In the genomic region with DNA sequence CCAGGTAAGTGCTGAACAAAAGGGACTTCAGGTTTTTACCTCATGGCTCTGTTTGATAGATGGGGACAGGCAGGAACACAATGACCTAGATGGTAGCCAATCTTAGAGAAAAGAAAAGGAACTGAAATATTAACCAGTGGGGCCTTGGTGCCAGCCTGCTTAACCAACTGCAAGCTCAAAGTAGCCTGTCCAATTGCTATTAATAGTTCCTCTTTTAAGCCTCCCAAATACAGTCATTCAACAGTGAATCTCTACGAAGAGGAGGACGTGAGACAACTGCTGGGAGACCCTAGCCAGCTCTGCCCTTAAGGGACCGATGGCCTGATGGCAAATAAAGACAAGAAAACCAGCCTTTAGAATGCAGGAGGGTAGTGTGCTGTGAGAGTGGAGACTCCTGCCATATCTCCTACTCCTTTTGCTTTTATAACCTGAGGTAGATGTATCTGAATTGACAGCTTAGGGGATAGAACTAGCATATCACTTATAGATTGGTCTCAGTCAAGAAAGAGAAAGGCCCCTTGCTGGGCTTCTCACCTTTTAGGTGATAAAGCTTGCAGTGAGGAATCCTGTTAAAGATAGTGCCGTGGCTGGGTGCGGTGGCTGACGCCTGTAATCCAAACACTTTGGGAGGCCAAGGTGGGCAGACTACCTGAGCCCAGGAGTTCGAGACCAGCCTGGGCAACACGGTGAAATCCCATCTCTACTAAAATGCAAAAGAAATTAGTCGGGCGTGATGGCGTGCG, we compare ENCODE assay signal across 17 cellular contexts. TPM values are rescaled to one million over a fixed set of nuclear protein-coding genes. Genes with fewer than 3 reads are reported as not detected.
DNase-seq lines count a peak whose midpoint lies in the region; ATAC-seq and TF ChIP-seq lines count a peak whose summit lies in the region.
"Had no signal": no experiment of that assay in that cellular context is flagged by ENCODE, and none has a peak within 500 bp of the region (broad histone marks: within the 10 kb centered on the region; RNA-seq: fewer than 3 reads in every experiment).

No MANE protein-coding gene starts in this region.

- H3K27me3 Mint-ChIP-seq in immature natural killer cell (ENCODE audit: low read depth in 3 of 3) = peaks cover 0 to 4% (median 2%) of the 10 kb centered on the region in 3 donors
- peaks cover 0 to 18% of the 10 kb centered on the region in 2 donors for H3K27me3 Mint-ChIP-seq in stimulated activated naive B cell treated with anti-CD40 and anti-IgM and Interleukin-4, amounts not matched to agents 10 μg/mL and 1 μg/mL and 100 μg/mL, for 72 hours
- H3K27me3 Mint-ChIP-seq: activated CD4-positive, alpha-beta memory T cell treated with anti-CD3 and anti-CD28 coated beads, Interleukin-2, amount 10 ng/mL, durations not matched to agents 7 days and 5 days; activated naive CD8-positive, alpha-beta T cell treated with anti-CD3 and anti-CD28 coated beads, Interleukin-2, amount 50 U/mL, for 24 hours had no signal

- peak overlapping the region; percentile 97 for H3K4me2 ChIP-seq in OCI-LY3 (ENCODE audit: low read length)
- H3K4me2 ChIP-seq: GM23338 had no signal

- H3K4me1 ChIP-seq in OCI-LY3 (ENCODE audit: low read length) = peaks cover 64% of the 10 kb centered on the region
- H3K4me1 ChIP-seq: foreskin keratinocyte had no signal

- no peak overlapping the region for H2AFZ ChIP-seq in OCI-LY3 (ENCODE audit: low read depth, low read length)
- H2AFZ ChIP-seq: GM23338 had no signal

- H3K4me3 ChIP-seq in OCI-LY3 (ENCODE audit: low read length) = peak overlapping the region; percentile 69
- H3K4me3 ChIP-seq: GM23338, pancreas had no signal

- TF ChIP-seq CTCF in OCI-LY3 (IDR thresholded peaks at IDR 0.05; ENCODE audit: low read depth, low read length) = no peak

- H3K4me1 Mint-ChIP-seq in immature natural killer cell = peaks cover 73 to 74% of the 10 kb centered on the region in 2 donors
- H3K4me1 Mint-ChIP-seq in stimulated activated naive B cell treated with anti-CD40 and anti-IgM and Interleukin-4, amounts not matched to agents 10 μg/mL and 1 μg/mL and 100 μg/mL, for 72 hours = peaks cover 28 to 29% of the 10 kb centered on the region in 2 donors

- H3K27me3 ChIP-seq in OCI-LY3 (ENCODE audit: low read depth, low read length) = no peaks in the 10 kb centered on the region
- H3K27me3 ChIP-seq: foreskin keratinocyte, pancreas had no signal

- no peaks in the 10 kb centered on the region for H3K9me3 ChIP-seq in OCI-LY3 (ENCODE audit: insufficient read depth, low read length)
- H3K9me3 ChIP-seq: pancreas had no signal

- H3K79me2 ChIP-seq in OCI-LY3 (ENCODE audit: low read length) = no peaks in the 10 kb centered on the region

- peak; percentile 88 to 89 for ATAC-seq in stimulated activated naive B cell treated with anti-CD40 and anti-IgM and Interleukin-4, amounts not matched to agents 10 μg/mL and 1 μg/mL and 100 μg/mL, for 72 hours (replicated peaks)
- ATAC-seq in GM21528 (IDR thresholded peaks at IDR 0.05; ENCODE audit: low FRiP score, unreplicated experiment) (no peak), GM18520 (IDR thresholded peaks at IDR 0.05; ENCODE audit: unreplicated experiment) (no peak)
- ATAC-seq: activated naive CD8-positive, alpha-beta T cell treated with anti-CD3 and anti-CD28 coated beads, Interleukin-2, amount 50 U/mL, for 24 hours had no signal

- H4K20me1 ChIP-seq in OCI-LY3 (ENCODE audit: insufficient read depth, low read length) = no peaks in the 10 kb centered on the region

- no peaks in the 10 kb centered on the region for H3K9me3 Mint-ChIP-seq in immature natural killer cell
- no peaks in the 10 kb centered on the region for H3K9me3 Mint-ChIP-seq in stimulated activated naive B cell treated with anti-CD40 and anti-IgM and Interleukin-4, amounts not matched to agents 10 μg/mL and 1 μg/mL and 100 μg/mL, for 72 hours
- H3K9me3 Mint-ChIP-seq: activated T-helper 1 cell treated with anti-CD3 and anti-CD28 coated beads, Interleukin-12 subunit alpha, Interleukin-12 subunit beta, Interleukin-2, Interleukin-4 antibody, amounts not matched to agents 30 ng/mL and 10 ng/mL and 1 ng/mL, durations not matched to agents 14 hours and 24 hours and 36 hours; GM23338 had no signal

- H3K36me3 Mint-ChIP-seq in immature natural killer cell = peaks cover 0 to 20% (median 16%) of the 10 kb centered on the region in 3 donors
- peaks cover 4 to 18% of the 10 kb centered on the region in 2 donors for H3K36me3 Mint-ChIP-seq in stimulated activated naive B cell treated with anti-CD40 and anti-IgM and Interleukin-4, amounts not matched to agents 10 μg/mL and 1 μg/mL and 100 μg/mL, for 72 hours

- H3K4me3 Mint-ChIP-seq in immature natural killer cell = peak overlapping the region in 1 of 5 donors; percentile 27
- no peak overlapping the region for H3K4me3 Mint-ChIP-seq in stimulated activated naive B cell treated with anti-CD40 and anti-IgM and Interleukin-4, amounts not matched to agents 10 μg/mL and 1 μg/mL and 100 μg/mL, for 72 hours
- H3K4me3 Mint-ChIP-seq: activated CD4-positive, alpha-beta memory T cell treated with anti-CD3 and anti-CD28 coated beads, Interleukin-2, amount 10 ng/mL, durations not matched to agents 7 days and 5 days; activated naive CD8-positive, alpha-beta T cell treated with anti-CD3 and anti-CD28 coated beads, Interleukin-2, amount 50 U/mL, for 24 hours; activated T-helper 1 cell treated with anti-CD3 and anti-CD28 coated beads, Interleukin-12 subunit alpha, Interleukin-12 subunit beta, Interleukin-2, Interleukin-4 antibody, amounts not matched to agents 30 ng/mL and 10 ng/mL and 1 ng/mL, durations not matched to agents 14 hours and 24 hours and 36 hours; GM23338 had no signal

- H3K27ac Mint-ChIP-seq in immature natural killer cell = peak overlapping the region; percentile 24 to 62 (median 53)
- H3K27ac Mint-ChIP-seq in stimulated activated naive B cell treated with anti-CD40 and anti-IgM and Interleukin-4, amounts not matched to agents 10 μg/mL and 1 μg/mL and 100 μg/mL, for 72 hours = peak overlapping the region; percentile 31
- H3K27ac Mint-ChIP-seq: activated CD4-positive, alpha-beta memory T cell treated with anti-CD3 and anti-CD28 coated beads, Interleukin-2, amount 10 ng/mL, durations not matched to agents 7 days and 5 days; activated naive CD8-positive, alpha-beta T cell treated with anti-CD3 and anti-CD28 coated beads, Interleukin-2, amount 50 U/mL, for 24 hours; activated T-helper 1 cell treated with anti-CD3 and anti-CD28 coated beads, Interleukin-12 subunit alpha, Interleukin-12 subunit beta, Interleukin-2, Interleukin-4 antibody, amounts not matched to agents 30 ng/mL and 10 ng/mL and 1 ng/mL, durations not matched to agents 14 hours and 24 hours and 36 hours had no signal

- DNase-seq in SKM-1 treated with dmso at 0.1 percent for 144 hours (lab: John Stamatoyannopoulos, UW; ENCODE audit: unreplicated experiment) = peak; percentile 12
- DNase-seq in SKM-1 (lab: John Stamatoyannopoulos, UW; ENCODE audit: unreplicated experiment) = no peak
- DNase-seq in immature natural killer cell = no peak
- DNase-seq in stimulated activated naive B cell treated with anti-CD40 and anti-IgM and Interleukin-4, amounts not matched to agents 10 μg/mL and 1 μg/mL and 100 μg/mL, for 72 hours = no peak
- no peak for DNase-seq in iPS-NIHi7 (ENCODE audit: extremely low spot score)
- DNase-seq: activated CD4-positive, alpha-beta memory T cell treated with anti-CD3 and anti-CD28 coated beads, Interleukin-2, amount 10 ng/mL, durations not matched to agents 7 days and 5 days; activated naive CD8-positive, alpha-beta T cell treated with anti-CD3 and anti-CD28 coated beads, Interleukin-2, amount 50 U/mL, for 24 hours; central memory CD4-positive, alpha-beta T cell; COR-L47; NCI-H1048 had no signal

- H3K27ac ChIP-seq in OCI-LY3 (ENCODE audit: low read length) = peak overlapping the region; percentile 98
- H3K27ac ChIP-seq: foreskin keratinocyte had no signal

- H3K36me3 ChIP-seq in OCI-LY3 (replicated peaks; ENCODE audit: low read depth, low read length) = peaks cover 6% of the 10 kb centered on the region
- H3K36me3 ChIP-seq: pancreas had no signal

- peak overlapping the region; percentile 90 for H3K9ac ChIP-seq in OCI-LY3 (ENCODE audit: low read length)

RNA-seq across cellular contexts. Expression of gene ARSG, which starts 28.3 kb away (rescaled TPM):
- 10 to 100 TPM; 15.0 to 18.7 (median 15.3) TPM for polyA plus RNA-seq in immature natural killer cell

RNA-seq across cellular contexts. Expression of gene SLC16A6, which starts 28.7 kb away (rescaled TPM):
- 1 to 10 TPM in 2 of 3 donors, under 1 TPM in 1; 0.88 to 4.8 (median 3.5) TPM for polyA plus RNA-seq in immature natural killer cell
- polyA plus RNA-seq: foreskin keratinocyte, GM23338 had no signal

Comparison
In these comparisons a context has a peak if more than half of its experiments do, and no peak if none do; other contexts are left out.
1. ATAC-seq: peak in stimulated activated naive B cell treated with anti-CD40 and anti-IgM and Interleukin-4, amounts not matched to agents 10 μg/mL and 1 μg/mL and 100 μg/mL, for 72 hours (2 of 2); none in GM21528 (single experiment) and GM18520 (single experiment).